9 cellular contexts compared by ENCODE assay signal in genomic region chr15:74291101-74292071, GRCh38. TPM values are rescaled to one million over a fixed set of nuclear protein-coding genes. Genes with fewer than 3 reads are reported as not detected.
DNase-seq lines count a peak whose midpoint lies in the region; ATAC-seq, FAIRE-seq and TF ChIP-seq lines count a peak whose summit lies in the region.
"Had no signal": no experiment of that assay in that cellular context is flagged by ENCODE, and none has a peak within 500 bp of the region (broad histone marks: within the 10 kb centered on the region; RNA-seq: fewer than 3 reads in every experiment).

No MANE protein-coding gene starts in this region.

- intact Hi-C loops in endothelial cell of umbilical vein (cut with micrococcal nuclease), result loop anchor here (2.0 kb wide), 1 partner anchor 27 kb away; no protein-coding TSS in a partner anchor

- H3K9me3 Mint-ChIP-seq in activated CD8-positive, alpha-beta memory T cell treated with anti-CD3 and anti-CD28 coated beads, Interleukin-2, amount 10 ng/mL, durations not matched to agents 7 days and 5 days (ENCODE audit: low read depth), result no peaks in the 10 kb centered on the region

- no peaks in the 10 kb centered on the region for H3K27me3 ChIP-seq in endothelial cell of umbilical vein (ENCODE audit: control insufficient read depth in 2 of 2, insufficient read depth in 2 of 2, low read length in 2 of 2)

- CTCF ChIA-PET in activated CD8-positive, alpha-beta memory T cell treated with anti-CD3 and anti-CD28 coated beads, Interleukin-2, amount 10 ng/mL, durations not matched to agents 7 days and 5 days (lab: Charles Lee), result interaction anchor here (0.8 to 1.4 kb wide), 3 partner anchors 18 to 132 kb away, joined by 3 to 5 read pairs (median 4); no protein-coding TSS in a partner anchor
- CTCF ChIA-PET in endothelial cell of umbilical vein (lab: Charles Lee), result interaction anchor here (0.9 to 2.5 kb wide), 4 partner anchors 16 to 243 kb away, joined by 3 to 11 read pairs (median 4); no protein-coding TSS in a partner anchor

- no peak overlapping the region for H3K4me3 Mint-ChIP-seq in activated CD8-positive, alpha-beta memory T cell treated with anti-CD3 and anti-CD28 coated beads, Interleukin-2, amount 10 ng/mL, durations not matched to agents 7 days and 5 days

- no peaks in the 10 kb centered on the region for H3K79me2 ChIP-seq in endothelial cell of umbilical vein (ENCODE audit: control insufficient read depth, insufficient read depth, low read length)

- H3K27me3 Mint-ChIP-seq in activated CD8-positive, alpha-beta memory T cell treated with anti-CD3 and anti-CD28 coated beads, Interleukin-2, amount 10 ng/mL, durations not matched to agents 7 days and 5 days, result peaks cover 18% of the 10 kb centered on the region

- no peak overlapping the region for H2AFZ ChIP-seq in endothelial cell of umbilical vein (ENCODE audit: low read depth, low read length)

- H4K20me1 ChIP-seq in endothelial cell of umbilical vein (replicated peaks; ENCODE audit: control insufficient read depth, extremely low read depth, insufficient read depth, low read length), result no peaks in the 10 kb centered on the region

- POLR2A ChIA-PET in endothelial cell of umbilical vein (lab: Charles Lee), result no interaction called here

- H3K27ac ChIP-seq in endothelial cell of umbilical vein (ENCODE audit: insufficient read depth, low read depth, low read length), result no peak overlapping the region

- no peaks in the 10 kb centered on the region for H3K36me3 Mint-ChIP-seq in activated CD8-positive, alpha-beta memory T cell treated with anti-CD3 and anti-CD28 coated beads, Interleukin-2, amount 10 ng/mL, durations not matched to agents 7 days and 5 days

- H3K9me1 ChIP-seq in endothelial cell of umbilical vein (replicated peaks; ENCODE audit: control insufficient read depth, extremely low read depth, insufficient read depth, low read length), result no peaks in the 10 kb centered on the region

- no TSS peak for BruUV-seq in endothelial cell of umbilical vein (replicated peaks; lab: Mats Ljungman, UMichigan)

- TF ChIP-seq POLR2A in endothelial cell of umbilical vein (IDR thresholded peaks at IDR 0.05; ENCODE audit: low read depth, low read length), result no peak

- no peak overlapping the region for H3K9ac ChIP-seq in endothelial cell of umbilical vein (replicated peaks; ENCODE audit: extremely low read depth, insufficient read depth, low read length)

- dilution Hi-C loops in endothelial cell of umbilical vein (cut with MboI; ENCODE audit: extremely low pct_ligation_motif_present, low sequenced_read_pairs), result no loop called here

- H3K4me2 ChIP-seq in endothelial cell of umbilical vein (ENCODE audit: insufficient read depth, low read length), result peak overlapping the region; percentile 46

- H3K36me3 ChIP-seq in endothelial cell of umbilical vein (ENCODE audit: control insufficient read depth in 2 of 2, extremely low read depth in 1 of 2, insufficient read depth in 2 of 2, low read length in 2 of 2), result no peaks in the 10 kb centered on the region

- peaks cover 4% of the 10 kb centered on the region for H3K4me1 ChIP-seq in endothelial cell of umbilical vein (ENCODE audit: control insufficient read depth, extremely low read depth, insufficient read depth, low read length)

- H3K27ac Mint-ChIP-seq in activated CD8-positive, alpha-beta memory T cell treated with anti-CD3 and anti-CD28 coated beads, Interleukin-2, amount 10 ng/mL, durations not matched to agents 7 days and 5 days, result peak overlapping the region; percentile 68

- no peak overlapping the region for H3K4me3 ChIP-seq in endothelial cell of umbilical vein (replicated peaks in 1 of 3; ENCODE audit: insufficient read depth in 1 of 3, low read depth in 1 of 3, low read length in 3 of 3)

- peak; percentile 93 for ATAC-seq in activated CD8-positive, alpha-beta memory T cell treated with anti-CD3 and anti-CD28 coated beads, Interleukin-2, amount 10 ng/mL, durations not matched to agents 7 days and 5 days

- DNase-seq in SIG-M5 treated with dmso at 0.1 percent for 504 hours (lab: John Stamatoyannopoulos, UW; ENCODE audit: unreplicated experiment), result peak; percentile 63
- no peak for DNase-seq in SIG-M5 (lab: John Stamatoyannopoulos, UW)
- peak; percentile 11 for DNase-seq in NCI-H748 treated with DMSO at 0.1 percent for 48 hours (lab: John Stamatoyannopoulos, UW)
- DNase-seq in activated CD8-positive, alpha-beta memory T cell treated with anti-CD3 and anti-CD28 coated beads, Interleukin-2, amount 10 ng/mL, durations not matched to agents 7 days and 5 days, result peak; percentile 90
- DNase-seq in endothelial cell of umbilical vein (ENCODE audit: low read depth, low spot score), result peak; percentile 60
- peak; percentile 64 for DNase-seq in midbrain (lab: John Stamatoyannopoulos, UW)
- peak; percentile 58 for DNase-seq in stimulated activated CD8-positive, alpha-beta memory T cell treated with anti-CD3 and anti-CD28 coated beads, Interleukin-7, amount 100 ng/mL, for 24 hours (ENCODE audit: low read depth)
- DNase-seq in NCI-H2196 (lab: John Stamatoyannopoulos, UW; ENCODE audit: unreplicated experiment), result no peak

- H3K4me1 Mint-ChIP-seq in activated CD8-positive, alpha-beta memory T cell treated with anti-CD3 and anti-CD28 coated beads, Interleukin-2, amount 10 ng/mL, durations not matched to agents 7 days and 5 days, result peaks cover 23% of the 10 kb centered on the region

- H3K9me3 ChIP-seq in endothelial cell of umbilical vein (replicated peaks; ENCODE audit: control insufficient read depth, insufficient read depth, low read length), result no peaks in the 10 kb centered on the region

- FAIRE-seq in endothelial cell of umbilical vein (lab: Jason Lieb, UNC), result peak; percentile 62
- FAIRE-seq: keratinocyte had no signal

- TF ChIP-seq CTCF in endothelial cell of umbilical vein (IDR thresholded peaks at IDR 0.05; ENCODE audit: extremely low read depth in 1 of 2, insufficient read depth in 1 of 2, low read depth in 1 of 2, low read length in 2 of 2), result no peak

TF ChIP-seq in endothelial cell of umbilical vein, 7 proteins besides CTCF, POLR2A, EP300 and RAD21:
- TF ChIP-seq FOS (IDR thresholded peaks at IDR 0.05; ENCODE audit: borderline replicate concordance, insufficient read depth, low read length) (peak; percentile 33), MAX (IDR thresholded peaks at IDR 0.05; ENCODE audit: insufficient read depth, insufficient read length) (no peak), EZH2 (IDR thresholded peaks at IDR 0.05; ENCODE audit: borderline replicate concordance, low read depth, low read length, severe bottlenecking) (no peak), GATA2 (IDR thresholded peaks at IDR 0.05; ENCODE audit: insufficient read depth, insufficient read length, low read depth, low read length) (peak; percentile 81)

RNA-seq across cellular contexts. Expression of gene CCDC33, which starts 55.3 kb away (rescaled TPM):
- total RNA-seq in activated CD8-positive, alpha-beta memory T cell treated with anti-CD3 and anti-CD28 coated beads, Interleukin-2, amount 10 ng/mL, durations not matched to agents 7 days and 5 days, result not detected
- total RNA-seq in endothelial cell of umbilical vein, result not detected in 2 replicates
- polyA plus RNA-seq in endothelial cell of umbilical vein, result not detected in 2 replicates
- not detected in 2 replicates for polyA plus RNA-seq in endothelial cell of umbilical vein (2011; cell fraction: cytosol; rRNA removed)
- polyA plus RNA-seq in endothelial cell of umbilical vein (2011; cell fraction: nucleus; rRNA removed), result not detected in 2 replicates
- not detected in 2 replicates for polyA plus RNA-seq in endothelial cell of umbilical vein (2012)
- not detected in 2 replicates for polyA minus RNA-seq in endothelial cell of umbilical vein
- not detected for polyA minus RNA-seq in endothelial cell of umbilical vein (2011; cell fraction: cytosol; rRNA and poly(A)+ RNA removed)
- polyA minus RNA-seq in endothelial cell of umbilical vein (2011; cell fraction: nucleus; rRNA and poly(A)+ RNA removed), result not detected in 2 replicates
- polyA plus RNA-seq: keratinocyte had no signal

Comparison
In these comparisons a context has a peak if more than half of its experiments do, and no peak if none do; other contexts are left out.
1. DNase-seq: peak in SIG-M5 treated with dmso at 0.1 percent for 504 hours (single experiment), NCI-H748 treated with DMSO at 0.1 percent for 48 hours (single experiment), activated CD8-positive, alpha-beta memory T cell treated with anti-CD3 and anti-CD28 coated beads, Interleukin-2, amount 10 ng/mL, durations not matched to agents 7 days and 5 days (single experiment), endothelial cell of umbilical vein (single experiment), midbrain (single experiment) and stimulated activated CD8-positive, alpha-beta memory T cell treated with anti-CD3 and anti-CD28 coated beads, Interleukin-7, amount 100 ng/mL, for 24 hours (single experiment); none in SIG-M5 (single experiment) and NCI-H2196 (single experiment).